Comparison of ENCODE assay signal across 8 cellular contexts in genomic region chr16:80527297-80527696, GRCh38. TPM values are rescaled to one million over a fixed set of nuclear protein-coding genes. Genes with fewer than 3 reads are reported as not detected.
DNase-seq lines count a peak whose midpoint lies in the region; ATAC-seq and TF ChIP-seq lines count a peak whose summit lies in the region.

No MANE protein-coding gene starts in this region.

- TF ChIP-seq EP300 in SK-N-SH (IDR thresholded peaks at IDR 0.05; ENCODE audit: borderline replicate concordance in 1 of 2, low read depth in 1 of 2, low read length in 1 of 2) = no peak

- DNase-seq in SK-N-SH (peak; percentile 11), HuH-7 (ENCODE audit: low spot score) (peak; percentile 43), WTC11 (ENCODE audit: low spot score) (peak; percentile 62), NCI-H2171 (lab: John Stamatoyannopoulos, UW) (no peak)
- DNase-seq in stimulated activated CD4-positive, alpha-beta T cell treated with anti-CD3 and anti-CD28 coated beads, Interleukin-2, amount 100 ng/mL, for 48 hours = peak; percentile 58

- no peaks in the 10 kb centered on the region for H3K4me1 ChIP-seq in SK-N-SH (ENCODE audit: control insufficient read depth in 1 of 2, insufficient read depth in 2 of 2, low read depth in 1 of 2, low read length in 1 of 2)

- H3F3A ChIP-seq in SK-N-SH (replicated peaks; ENCODE audit: insufficient read depth) = no peaks in the 10 kb centered on the region

- peak overlapping the region in 1 of 2 experiments; percentile 20; a peak in 1 of 4 replicates for H3K4me3 ChIP-seq in SK-N-SH (ENCODE audit: low read depth in 2 of 2, low read length in 1 of 2)

- H3K4me2 ChIP-seq in SK-N-SH = no peak overlapping the region

- no peak overlapping the region for H3K27ac ChIP-seq in SK-N-SH (ENCODE audit: low read depth in 2 of 2, low read length in 1 of 2)

- TF ChIP-seq RAD21 in SK-N-SH (IDR thresholded peaks at IDR 0.05; ENCODE audit: low read length) = no peak; the same call in 1 of the 2 replicates

- H3K4me3 Mint-ChIP-seq in WTC11 = no peak overlapping the region

- CTCF ChIA-PET in SK-N-SH (lab: Yijun Ruan, JAX) (interaction anchor here (0.9 to 3.1 kb wide), 13 partner anchors 9 to 940 kb away, joined by 3 to 22 read pairs (median 4); no protein-coding TSS in a partner anchor), WTC11 (lab: Charles Lee) (interaction anchor here (0.6 to 2.5 kb wide), 38 partner anchors 9 to 1710 kb away, joined by 3 to 16 read pairs (median 4); no protein-coding TSS in a partner anchor)

- H3K79me2 ChIP-seq in SK-N-SH (ENCODE audit: insufficient read depth) = no peaks in the 10 kb centered on the region

- H3K9me2 ChIP-seq in SK-N-SH = no peaks in the 10 kb centered on the region

- H3K9ac ChIP-seq in SK-N-SH = no peak overlapping the region

- H3K36me3 ChIP-seq in SK-N-SH (replicated peaks in 1 of 2; ENCODE audit: control insufficient read depth in 1 of 2, insufficient read depth in 2 of 2, low read length in 1 of 2) = no peaks in the 10 kb centered on the region

- H3K27me3 Mint-ChIP-seq in WTC11 (ENCODE audit: low read depth) = peaks cover 1% of the 10 kb centered on the region; the same call in 1 of the 2 replicates

- WGBS in SK-N-SH (ENCODE audit: low lambda C conversion rate) = 45% methylated on average over 5 of the region's 5 CpGs

- H3K4me1 Mint-ChIP-seq in WTC11 = peaks cover 7% of the 10 kb centered on the region; the same call in 1 of the 2 replicates

- H4K20me1 ChIP-seq in SK-N-SH (ENCODE audit: insufficient read depth) = no peaks in the 10 kb centered on the region

- H3K27ac Mint-ChIP-seq in WTC11 = no peak overlapping the region

- H2AFZ ChIP-seq in SK-N-SH (ENCODE audit: low read depth) = no peak overlapping the region

- no peak for ATAC-seq in SK-N-SH treated with all-trans-retinoic acid at 6 μM for 48 hours
- peak; percentile 89 for ATAC-seq in WTC11
- peak; percentile 72 for ATAC-seq in esophagus mucosa
- ATAC-seq in GM18907 (IDR thresholded peaks at IDR 0.05; ENCODE audit: unreplicated experiment) = no peak

- POLR2A ChIA-PET in SK-N-SH (lab: Yijun Ruan, JAX) (no interaction called here), WTC11 (lab: Charles Lee) (interaction anchor here (0.6 kb wide), 1 partner anchor 11 kb away, joined by 5 read pairs; no protein-coding TSS in a partner anchor)

- no peaks in the 10 kb centered on the region for H3K9me3 ChIP-seq in SK-N-SH

- peak; percentile 57 for TF ChIP-seq CTCF in SK-N-SH (IDR thresholded peaks at IDR 0.05)
- TF ChIP-seq CTCF in WTC11 (IDR thresholded peaks at IDR 0.05) = peak; percentile 62

- no peaks in the 10 kb centered on the region for H3K9me3 Mint-ChIP-seq in WTC11

- no peaks in the 10 kb centered on the region for H3K36me3 Mint-ChIP-seq in WTC11

- no peaks in the 10 kb centered on the region for H3K27me3 ChIP-seq in SK-N-SH (ENCODE audit: insufficient read depth)

TF ChIP-seq in SK-N-SH, 30 proteins besides CTCF, POLR2A, EP300 and RAD21 (continues in another document):
- TF ChIP-seq ZBTB33 (IDR thresholded peaks at IDR 0.05; ENCODE audit: borderline replicate concordance, low read depth) (no peak), IRF3 (IDR thresholded peaks at IDR 0.05; ENCODE audit: low read depth, low read length) (no peak)
- TF ChIP-seq, protein P1, sequence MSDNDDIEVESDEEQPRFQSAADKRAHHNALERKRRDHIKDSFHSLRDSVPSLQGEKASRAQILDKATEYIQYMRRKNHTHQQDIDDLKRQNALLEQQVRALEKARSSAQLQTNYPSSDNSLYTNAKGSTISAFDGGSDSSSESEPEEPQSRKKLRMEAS (IDR thresholded peaks at IDR 0.05; ENCODE audit: low read depth) = no peak

TF ChIP-seq in SK-N-SH treated with all-trans-retinoic acid at 6 μM for 48 hours, 23 proteins besides CTCF, POLR2A, EP300 and RAD21 (continues in another document):
- TF ChIP-seq, protein P2, sequence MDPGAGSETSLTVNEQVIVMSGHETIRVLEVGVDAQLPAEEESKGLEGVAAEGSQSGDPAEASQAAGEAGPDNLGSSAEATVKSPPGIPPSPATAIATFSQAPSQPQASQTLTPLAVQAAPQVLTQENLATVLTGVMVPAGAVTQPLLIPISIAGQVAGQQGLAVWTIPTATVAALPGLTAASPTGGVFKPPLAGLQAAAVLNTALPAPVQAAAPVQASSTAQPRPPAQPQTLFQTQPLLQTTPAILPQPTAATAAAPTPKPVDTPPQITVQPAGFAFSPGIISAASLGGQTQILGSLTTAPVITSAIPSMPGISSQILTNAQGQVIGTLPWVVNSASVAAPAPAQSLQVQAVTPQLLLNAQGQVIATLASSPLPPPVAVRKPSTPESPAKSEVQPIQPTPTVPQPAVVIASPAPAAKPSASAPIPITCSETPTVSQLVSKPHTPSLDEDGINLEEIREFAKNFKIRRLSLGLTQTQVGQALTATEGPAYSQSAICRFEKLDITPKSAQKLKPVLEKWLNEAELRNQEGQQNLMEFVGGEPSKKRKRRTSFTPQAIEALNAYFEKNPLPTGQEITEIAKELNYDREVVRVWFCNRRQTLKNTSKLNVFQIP (CRISPR knock-in tag; IDR thresholded peaks at IDR 0.05; ENCODE audit: borderline replicate concordance, low read depth) = no peak
- TF ChIP-seq TCF4 (CRISPR knock-in tag; IDR thresholded peaks at IDR 0.05; ENCODE audit: borderline replicate concordance) (no peak), ZNF70 (CRISPR knock-in tag; IDR thresholded peaks at IDR 0.05) (no peak), BACH2 (CRISPR knock-in tag; IDR thresholded peaks at IDR 0.05; ENCODE audit: borderline replicate concordance) (no peak), ZNF565 (CRISPR knock-in tag; conservative IDR thresholded peaks at IDR 0.05; ENCODE audit: low read depth) (no peak), CSRNP3 (CRISPR knock-in tag; IDR thresholded peaks at IDR 0.05) (no peak), ISL1 (CRISPR knock-in tag; IDR thresholded peaks at IDR 0.05) (no peak)

TF ChIP-seq in WTC11, 78 proteins besides CTCF, POLR2A, EP300 and RAD21:
- TF ChIP-seq SMAD3 (CRISPR knock-in tag; IDR thresholded peaks at IDR 0.05; ENCODE audit: borderline replicate concordance) (no peak), NFE2L1 (CRISPR knock-in tag; IDR thresholded peaks at IDR 0.05) (0 out of 2 replicates have a peak, but pooled peaks have one; percentile 41)

RNA-seq across cellular contexts. Expression of gene DYNLRB2, which starts 13.5 kb away (rescaled TPM):
- polyA plus RNA-seq in SK-N-SH (2012; rRNA removed) = 0.44 and 0.50 TPM in 2 replicates
- polyA plus RNA-seq in SK-N-SH (2012; cell fraction: cytosol; rRNA removed) = 0.28 and 0.77 TPM in 2 replicates
- 0.10 TPM in 1 of 2 replicates, not detected in the other for polyA plus RNA-seq in SK-N-SH (2012; cell fraction: nucleus; rRNA removed)
- not detected in 3 replicates for total RNA-seq in WTC11 (2021)
- total RNA-seq in esophagus mucosa = not detected

Comparison
In these comparisons a context has a peak if more than half of its experiments do, and no peak if none do; other contexts are left out.
1. ATAC-seq: peak in WTC11 (single experiment) and esophagus mucosa (single experiment); none in SK-N-SH treated with all-trans-retinoic acid at 6 μM for 48 hours (single experiment) and GM18907 (single experiment).
2. Of the 6 proteins assayed by ChIP-seq in both WTC11 and SK-N-SH: peak only in WTC11: none; only in SK-N-SH: none; in both: CTCF; in neither: 5.